30 cellular contexts compared by ENCODE assay signal in genomic region chr20:33408313-33408712, GRCh38. TPM values are rescaled to one million over a fixed set of nuclear protein-coding genes. Genes with fewer than 3 reads are reported as not detected.
DNase-seq lines count a peak whose midpoint lies in the region; TF ChIP-seq lines count a peak whose summit lies in the region.
"Had no signal": no experiment of that assay in that cellular context is flagged by ENCODE, and none has a peak within 500 bp of the region (broad histone marks: within the 10 kb centered on the region; RNA-seq: fewer than 3 reads in every experiment).

No MANE protein-coding gene starts in this region.

- H3K36me3 ChIP-seq in BLaER1 (peaks cover 50% of the 10 kb centered on the region), OCI-LY1 (ENCODE audit: insufficient read depth, low read length) (peaks cover 31% of the 10 kb centered on the region), osteoblast (ENCODE audit: insufficient read depth, low read length) (peaks cover 7% of the 10 kb centered on the region)
- H3K36me3 ChIP-seq: BE2C, colonic mucosa had no signal

- H3K27me3 ChIP-seq in BLaER1 (no peaks in the 10 kb centered on the region), OCI-LY1 (ENCODE audit: insufficient read depth, low read length) (no peaks in the 10 kb centered on the region), osteoblast (ENCODE audit: insufficient read depth, low read length) (no peaks in the 10 kb centered on the region)
- H3K27me3 ChIP-seq: adrenal gland, BE2C, colonic mucosa, heart left ventricle, stomach had no signal

- no peak for TF ChIP-seq CTCF in OCI-LY1 (IDR thresholded peaks at IDR 0.05; ENCODE audit: low read length)
- TF ChIP-seq CTCF in osteoblast (IDR thresholded peaks at IDR 0.05; ENCODE audit: extremely low read depth, low read depth, low read length): no peak

- H3K4me3 ChIP-seq in BLaER1 (peak overlapping the region; percentile 59), OCI-LY1 (ENCODE audit: low read depth, low read length, poor library complexity, severe bottlenecking) (peak overlapping the region; percentile 39), osteoblast (ENCODE audit: insufficient read depth, low read length) (no peak overlapping the region)
- H3K4me3 ChIP-seq: adrenal gland, colonic mucosa, heart left ventricle, lung, psoas muscle, stomach had no signal

- H3K9me3 ChIP-seq in BLaER1 (no peaks in the 10 kb centered on the region; the same call in 1 of the 2 replicates), OCI-LY1 (ENCODE audit: low read length) (no peaks in the 10 kb centered on the region), osteoblast (ENCODE audit: low read depth, low read length) (no peaks in the 10 kb centered on the region)
- H3K9me3 ChIP-seq: adrenal gland, BE2C, colonic mucosa, psoas muscle, stomach had no signal

- no peaks in the 10 kb centered on the region for H4K20me1 ChIP-seq in BLaER1
- no peaks in the 10 kb centered on the region for H4K20me1 ChIP-seq in OCI-LY1 (ENCODE audit: insufficient read depth, low read length)
- no peaks in the 10 kb centered on the region for H4K20me1 ChIP-seq in osteoblast (ENCODE audit: insufficient read depth, low read length)

- H3K9ac ChIP-seq in BLaER1: peak overlapping the region; percentile 80
- H3K9ac ChIP-seq in OCI-LY1 (ENCODE audit: low read length): peak overlapping the region; percentile 58

- peaks cover 65% of the 10 kb centered on the region for H3K4me1 ChIP-seq in BLaER1
- peaks cover 25% of the 10 kb centered on the region for H3K4me1 ChIP-seq in OCI-LY1 (ENCODE audit: insufficient read depth, low read length, severe bottlenecking)
- H3K4me1 ChIP-seq in osteoblast (ENCODE audit: insufficient read depth, low read length): peaks cover 3% of the 10 kb centered on the region
- H3K4me1 ChIP-seq: adrenal gland, BE2C, colonic mucosa, heart left ventricle, psoas muscle had no signal

- H3K27ac ChIP-seq in BLaER1 (peak overlapping the region; percentile 92), OCI-LY1 (ENCODE audit: low read depth, low read length, poor library complexity, severe bottlenecking) (peak overlapping the region; percentile 94), cingulate gyrus (ENCODE audit: low read depth, low read length) (peak overlapping the region; percentile 47), osteoblast (ENCODE audit: low read depth, low read length) (no peak overlapping the region)
- H3K27ac ChIP-seq: adrenal gland, colonic mucosa, psoas muscle, stomach had no signal

- H3K9me2 ChIP-seq in OCI-LY1 (ENCODE audit: low read depth, low read length): no peaks in the 10 kb centered on the region

- H3K4me2 ChIP-seq in BLaER1 (peak overlapping the region; percentile 94), OCI-LY1 (ENCODE audit: low read length) (peak overlapping the region; percentile 67), osteoblast (ENCODE audit: insufficient read depth, low read length) (no peak overlapping the region)

- peak; percentile 52 for DNase-seq in osteoblast (ENCODE audit: insufficient read length, low spot score, missing footprints)
- DNase-seq in SK-N-DZ (ENCODE audit: low spot score): no peak
- DNase-seq in HPDE6-E6E7 (ENCODE audit: extremely low spot score): no peak
- DNase-seq in activated gamma-delta T cell treated with Interleukin-2 at 50 U/mL for 16 hours: no peak
- no peak for DNase-seq in activated naive CD4-positive, alpha-beta T cell treated with anti-CD3 and anti-CD28 coated beads, Interleukin-2, amount 50 U/mL, for 16 hours
- DNase-seq: activated CD4-positive, alpha-beta T cell treated with anti-CD3 and anti-CD28 coated beads for 4 hours; activated naive CD4-positive, alpha-beta T cell; activated T-cell treated with anti-CD3 and anti-CD28 coated beads, Interleukin-2, amount 50 U/mL, for 4 hours; adrenal gland; BE2C; colonic mucosa; COR-L47; DMS53; foreskin fibroblast; H9; heart left ventricle; KG1; kidney glomerular epithelial cell; MM.1S; NCI-H1417; NCI-H2029 treated with DMSO at 0.1 percent for 48 hours; NCI-H226; NCI-H69; psoas muscle; stomach; trophoblast cell had no signal

- H2AFZ ChIP-seq in OCI-LY1 (ENCODE audit: low read length) (no peak overlapping the region), osteoblast (ENCODE audit: low read length) (no peak overlapping the region)

- no peaks in the 10 kb centered on the region for H3F3A ChIP-seq in OCI-LY1 (ENCODE audit: insufficient read depth, low read length)

- no peaks in the 10 kb centered on the region for H3K79me2 ChIP-seq in OCI-LY1 (ENCODE audit: insufficient read depth, low read length)
- H3K79me2 ChIP-seq in osteoblast (ENCODE audit: insufficient read depth, low read length): peaks cover 2% of the 10 kb centered on the region

RNA-seq across cellular contexts. Expression of gene CDK5RAP1, which starts 7.0 kb away (rescaled TPM):
- 14.4 and 16.6 TPM in 2 replicates for total RNA-seq in osteoblast
- 50.4 and 55.7 TPM in 2 replicates for polyA plus RNA-seq in SK-N-DZ (2014; cell fraction: cytosol; rRNA removed)
- 99.1 and 102 TPM in 2 replicates for polyA plus RNA-seq in SK-N-DZ (2014; cell fraction: nucleus; rRNA removed)

RNA-seq across cellular contexts. Expression of gene SNTA1, which starts 35.2 kb away (rescaled TPM):
- 27.1 and 27.5 TPM in 2 replicates for total RNA-seq in osteoblast
- polyA plus RNA-seq in SK-N-DZ (2014; cell fraction: cytosol; rRNA removed): 19.9 and 21.6 TPM in 2 replicates
- 13.3 and 15.6 TPM in 2 replicates for polyA plus RNA-seq in SK-N-DZ (2014; cell fraction: nucleus; rRNA removed)
